In genomic region chr2:778680-779350, GRCh38 we compare ENCODE assay signal across 15 cellular contexts.
DNase-seq lines count a peak whose midpoint lies in the region; TF ChIP-seq lines count a peak whose summit lies in the region.
"Had no signal": no experiment of that assay in that cellular context is flagged by ENCODE, and none has a peak within 500 bp of the region (broad histone marks: within the 10 kb centered on the region; RNA-seq: fewer than 3 reads in every experiment).

No MANE protein-coding gene starts in this region.

- no peaks in the 10 kb centered on the region for H3K4me1 ChIP-seq in esophagus muscularis mucosa
- H3K4me1 ChIP-seq: Caco-2, HAP-1 had no signal

- H3K27ac Mint-ChIP-seq in nephron: peak overlapping the region; percentile 44 to 87 (median 70)
- H3K27ac Mint-ChIP-seq: CD4-positive, alpha-beta T cell; IgD-negative memory B cell had no signal

- no peak for TF ChIP-seq POLR2A in esophagus muscularis mucosa (IDR thresholded peaks at IDR 0.05; ENCODE audit: low read depth)

- H3K36me3 ChIP-seq in esophagus muscularis mucosa: no peaks in the 10 kb centered on the region
- H3K36me3 ChIP-seq: HAP-1 had no signal

- no peak for TF ChIP-seq CTCF in esophagus muscularis mucosa (IDR thresholded peaks at IDR 0.05)
- TF ChIP-seq CTCF in nephron (IDR thresholded peaks at IDR 0.05; ENCODE audit: unreplicated experiment in 3 of 3): no peak

- CTCF ChIA-PET in HEK293T (lab: Yijun Ruan, JAX): interaction anchor here (0.6 to 0.9 kb wide), 2 partner anchors 178 to 440 kb away, joined by 3 to 4 read pairs; no protein-coding TSS in a partner anchor

- WGBS in esophagus muscularis mucosa: 79% methylated on average over 21 of the region's 21 CpGs

- H3K27ac ChIP-seq in esophagus muscularis mucosa (replicated peaks in 1 of 4): no peak overlapping the region
- H3K27ac ChIP-seq: C4-2B had no signal

- no peaks in the 10 kb centered on the region for H3K36me3 Mint-ChIP-seq in nephron (ENCODE audit: low read depth)

- H3K27me3 Mint-ChIP-seq in nephron (ENCODE audit: low read depth): no peaks in the 10 kb centered on the region
- H3K27me3 Mint-ChIP-seq: CD4-positive, alpha-beta T cell had no signal

- H3K4me3 Mint-ChIP-seq in nephron: peak overlapping the region in 2 of 3 experiments; percentile 19 to 40
- H3K4me3 Mint-ChIP-seq: CD4-positive, alpha-beta T cell had no signal

- H3K27me3 ChIP-seq in esophagus muscularis mucosa: peaks cover 0 to 16% (median 0%) of the 10 kb centered on the region in 4 donors

- peaks cover 0 to 6% (median 0%) of the 10 kb centered on the region in 4 donors for H3K9me3 ChIP-seq in esophagus muscularis mucosa
- H3K9me3 ChIP-seq: Caco-2, HAP-1 had no signal

- POLR2A ChIA-PET in HEK293T (lab: Yijun Ruan, JAX): no interaction called here

- no peak for DNase-seq in HEK293T (ENCODE audit: extremely low spot score)
- DNase-seq in esophagus muscularis mucosa (ENCODE audit: extremely low spot score): peak; percentile 60
- DNase-seq in retina: peak; percentile 52
- DNase-seq in superior temporal gyrus (ENCODE audit: extremely low spot score): no peak
- DNase-seq in NCI-H2196 (lab: John Stamatoyannopoulos, UW; ENCODE audit: unreplicated experiment): no peak
- no peak for DNase-seq in globus pallidus (ENCODE audit: low spot score)
- DNase-seq in activated CD4-positive, CD25-positive, alpha-beta regulatory T cell treated with anti-CD3 and anti-CD28 coated beads, Interleukin-2, amount 50 U/mL, for 72 hours: no peak
- DNase-seq: Caco-2; CD4-positive, alpha-beta T cell; GDM1; KG1 had no signal

- H3K9me3 Mint-ChIP-seq in nephron: no peaks in the 10 kb centered on the region
- H3K9me3 Mint-ChIP-seq: CD4-positive, alpha-beta T cell had no signal

- peaks cover 20% of the 10 kb centered on the region for H3K4me1 Mint-ChIP-seq in nephron
- H3K4me1 Mint-ChIP-seq: IgD-negative memory B cell had no signal

- intact Hi-C loops in esophagus muscularis mucosa (cut with DNase I): no loop called here

- TF ChIP-seq EP300 in esophagus muscularis mucosa (IDR thresholded peaks at IDR 0.05): no peak

- H3K4me3 ChIP-seq in esophagus muscularis mucosa: no peak overlapping the region
- H3K4me3 ChIP-seq: HAP-1 had no signal

TF ChIP-seq in HEK293T, 16 proteins besides CTCF, POLR2A, EP300 and RAD21:
- TF ChIP-seq, protein P1, sequence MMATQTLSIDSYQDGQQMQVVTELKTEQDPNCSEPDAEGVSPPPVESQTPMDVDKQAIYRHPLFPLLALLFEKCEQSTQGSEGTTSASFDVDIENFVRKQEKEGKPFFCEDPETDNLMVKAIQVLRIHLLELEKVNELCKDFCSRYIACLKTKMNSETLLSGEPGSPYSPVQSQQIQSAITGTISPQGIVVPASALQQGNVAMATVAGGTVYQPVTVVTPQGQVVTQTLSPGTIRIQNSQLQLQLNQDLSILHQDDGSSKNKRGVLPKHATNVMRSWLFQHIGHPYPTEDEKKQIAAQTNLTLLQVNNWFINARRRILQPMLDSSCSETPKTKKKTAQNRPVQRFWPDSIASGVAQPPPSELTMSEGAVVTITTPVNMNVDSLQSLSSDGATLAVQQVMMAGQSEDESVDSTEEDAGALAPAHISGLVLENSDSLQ (IDR thresholded peaks at IDR 0.05): peak; percentile 70
- TF ChIP-seq HDGF (IDR thresholded peaks at IDR 0.05; ENCODE audit: borderline replicate concordance): no peak

Comparison
In these comparisons a context has a peak if more than half of its experiments do, and no peak if none do; other contexts are left out.
1. DNase-seq: peak in esophagus muscularis mucosa (single experiment) and retina (single experiment); none in HEK293T (single experiment), superior temporal gyrus (single experiment), NCI-H2196 (single experiment), globus pallidus (single experiment) and activated CD4-positive, CD25-positive, alpha-beta regulatory T cell treated with anti-CD3 and anti-CD28 coated beads, Interleukin-2, amount 50 U/mL, for 72 hours (single experiment).